18 cellular contexts compared by ENCODE assay signal in genomic region chr2:164948540-164948939, GRCh38. TPM values are rescaled to one million over a fixed set of nuclear protein-coding genes. Genes with fewer than 3 reads are reported as not detected.
"Had no signal": no experiment of that assay in that cellular context is flagged by ENCODE, and none has a peak within 500 bp of the region (broad histone marks: within the 10 kb centered on the region; RNA-seq: fewer than 3 reads in every experiment).

No MANE protein-coding gene starts in this region.

- H3K36me3 Mint-ChIP-seq: mesothelial cell of epicardium had no signal

- H3K4me1 Mint-ChIP-seq: mesothelial cell of epicardium had no signal

- H3K4me1 ChIP-seq: heart left ventricle, right atrium auricular region had no signal

- H3K27ac ChIP-seq: heart left ventricle, neutrophil, right atrium auricular region, skin epidermis, stomach, thoracic aorta, VCaP had no signal

- H3K4me3 Mint-ChIP-seq: activated CD8-positive, alpha-beta T cell treated with anti-CD3 and anti-CD28 coated beads for 36 hours; mesothelial cell of epicardium had no signal

- ATAC-seq: activated CD8-positive, alpha-beta T cell treated with anti-CD3 and anti-CD28 coated beads for 36 hours; heart left ventricle; left ventricle myocardium superior had no signal

- H3K9me3 Mint-ChIP-seq: activated CD8-positive, alpha-beta T cell treated with anti-CD3 and anti-CD28 coated beads for 36 hours had no signal

- H3K9me3 ChIP-seq: heart left ventricle, neutrophil, right atrium auricular region, stomach, thoracic aorta had no signal

- H3K4me3 ChIP-seq: heart left ventricle, right atrium auricular region, skin epidermis, stomach, thoracic aorta had no signal

- H3K27me3 ChIP-seq: right atrium auricular region had no signal

- H3K36me3 ChIP-seq: heart left ventricle, neutrophil, right atrium auricular region, stomach, thoracic aorta had no signal

- DNase-seq: activated CD4-positive, alpha-beta T cell treated with anti-CD3 and anti-CD28 coated beads for 4 hours; activated CD8-positive, alpha-beta memory T cell treated with anti-CD3 and anti-CD28 coated beads, Interleukin-2, amount 50 U/mL, for 48 hours; activated CD8-positive, alpha-beta T cell treated with anti-CD3 and anti-CD28 coated beads for 36 hours; activated naive CD4-positive, alpha-beta T cell; cortex of kidney; effector CD8-positive, alpha-beta T cell; heart left ventricle; kidney; left ventricle myocardium superior; stimulated activated CD4-positive, alpha-beta T cell treated with anti-CD3 and anti-CD28 coated beads, Interleukin-4, amount 100 ng/mL, for 4 hours; stomach had no signal

- H3K27ac Mint-ChIP-seq: activated CD8-positive, alpha-beta T cell treated with anti-CD3 and anti-CD28 coated beads for 36 hours; mesothelial cell of epicardium had no signal

RNA-seq across cellular contexts. Expression of gene SLC38A11, which starts 6.8 kb away (rescaled TPM):
- total RNA-seq: activated CD8-positive, alpha-beta T cell treated with anti-CD3 and anti-CD28 coated beads for 36 hours; T-helper 2 cell treated with Interferon-gamma antibody and Interleukin-4, amounts not matched to agents 100 ng/mL and 5 ng/mL, for 36 hours had no signal
